In the genomic region with DNA sequence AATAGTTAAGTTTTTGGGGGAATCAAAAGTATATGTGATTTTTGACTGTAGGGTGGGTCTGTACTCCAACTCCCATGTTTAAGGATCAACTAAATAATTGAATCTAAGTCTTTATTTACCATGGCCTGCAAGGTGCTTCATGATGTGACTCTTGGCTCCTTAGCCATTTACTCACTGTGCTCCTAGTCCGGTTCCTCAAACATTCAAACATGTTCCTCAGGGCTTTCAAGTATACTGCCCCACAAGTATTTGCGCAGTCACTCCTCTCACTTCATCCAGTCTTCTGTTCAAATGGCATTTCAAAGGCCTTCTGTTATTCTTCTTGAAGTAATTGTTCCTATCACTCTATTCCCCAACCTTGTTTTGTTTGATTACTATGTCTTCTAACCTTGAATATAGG, we compare ENCODE assay signal across 39 cellular contexts.
"Had no signal": no experiment of that assay in that cellular context is flagged by ENCODE, and none has a peak within 500 bp of the region (broad histone marks: within the 10 kb centered on the region; RNA-seq: fewer than 3 reads in every experiment).

No MANE protein-coding gene starts in this region.

- H3K9me3 Mint-ChIP-seq: activated naive CD4-positive, alpha-beta T cell treated with anti-CD3 and anti-CD28 coated beads for 36 hours; activated naive CD4-positive, alpha-beta T cell treated with anti-CD3 and anti-CD28 coated beads, Interleukin-2, amount 10 ng/mL, durations not matched to agents 7 days and 5 days; activated naive CD4-positive, alpha-beta T cell treated with anti-CD3 and anti-CD28 coated beads, Interleukin-2, amount 50 U/mL, for 24 hours; activated naive CD4-positive, alpha-beta T cell treated with anti-CD3 and anti-CD28 coated beads, Interleukin-2, amount 50 U/mL, for 72 hours; activated naive CD8-positive, alpha-beta T cell treated with anti-CD3 and anti-CD28 coated beads for 36 hours; activated naive CD8-positive, alpha-beta T cell treated with anti-CD3 and anti-CD28 coated beads, Interleukin-2, amount 10 ng/mL, durations not matched to agents 7 days and 5 days; activated naive CD8-positive, alpha-beta T cell treated with anti-CD3 and anti-CD28 coated beads, Interleukin-2, amount 50 U/mL, for 24 hours; activated T-cell treated with anti-CD3 and anti-CD28 coated beads, Interleukin-2, amount 50 U/mL, for 24 hours; activated T-cell treated with anti-CD3 and anti-CD28 coated beads, Interleukin-2, amount 50 U/mL, for 72 hours; activated T-helper 1 cell treated with anti-CD3 and anti-CD28 coated beads, Interleukin-12 subunit alpha, Interleukin-12 subunit beta, Interleukin-2, Interleukin-4 antibody, amounts not matched to agents 30 ng/mL and 10 ng/mL and 1 ng/mL, durations not matched to agents 14 hours and 24 hours and 36 hours; activated T-helper 17 cell treated with anti-CD3 and anti-CD28 coated beads, Interleukin-2, amount 50 U/mL, for 72 hours; activated T-helper 2 cell treated with anti-CD3 and anti-CD28 coated beads, Interferon-gamma antibody, Interleukin-2, Interleukin-4, amounts not matched to agents 10 μg/mL and 5 μg/mL and 100 μg/mL, durations not matched to agents 14 hours and 24 hours and 36 hours; brain; central memory CD8-positive, alpha-beta T cell had no signal

- H3K9me3 ChIP-seq: adrenal gland, ascending aorta, body of pancreas, breast epithelium had no signal

- H3K27me3 ChIP-seq: adrenal gland, ascending aorta, body of pancreas, brain microvascular endothelial cell, breast epithelium, cardiac muscle cell had no signal

- H3K4me1 Mint-ChIP-seq: activated naive CD4-positive, alpha-beta T cell treated with anti-CD3 and anti-CD28 coated beads, Interleukin-2, amount 10 ng/mL, durations not matched to agents 7 days and 5 days; activated naive CD4-positive, alpha-beta T cell treated with anti-CD3 and anti-CD28 coated beads, Interleukin-2, amount 50 U/mL, for 24 hours; activated naive CD8-positive, alpha-beta T cell treated with anti-CD3 and anti-CD28 coated beads for 36 hours; activated naive CD8-positive, alpha-beta T cell treated with anti-CD3 and anti-CD28 coated beads, Interleukin-2, amount 10 ng/mL, durations not matched to agents 7 days and 5 days; activated naive CD8-positive, alpha-beta T cell treated with anti-CD3 and anti-CD28 coated beads, Interleukin-2, amount 50 U/mL, for 24 hours; activated T-helper 17 cell treated with anti-CD3 and anti-CD28 coated beads, Interleukin-2, amount 50 U/mL, for 72 hours; brain; central memory CD8-positive, alpha-beta T cell had no signal

- H3K4me3 ChIP-seq: adrenal gland, ascending aorta, body of pancreas, breast epithelium, cardiac muscle cell had no signal

- DNase-seq: activated effector memory CD4-positive, alpha-beta T cell treated with anti-CD3 and anti-CD28 coated beads, Interleukin-2, amount 50 U/mL, for 16 hours; activated effector memory CD4-positive, alpha-beta T cell treated with Interleukin-2 at 50 U/mL for 16 hours; activated gamma-delta T cell; activated gamma-delta T cell treated with Interleukin-2 at 50 U/mL for 16 hours; activated naive CD4-positive, alpha-beta T cell; activated naive CD4-positive, alpha-beta T cell treated with anti-CD3 and anti-CD28 coated beads for 36 hours; activated naive CD4-positive, alpha-beta T cell treated with anti-CD3 and anti-CD28 coated beads, Interleukin-2, amount 10 ng/mL, durations not matched to agents 7 days and 5 days; activated naive CD4-positive, alpha-beta T cell treated with anti-CD3 and anti-CD28 coated beads, Interleukin-2, amount 50 U/mL, for 16 hours; activated naive CD4-positive, alpha-beta T cell treated with Interleukin-2 at 50 U/mL for 16 hours; activated naive CD8-positive, alpha-beta T cell treated with anti-CD3 and anti-CD28 coated beads for 36 hours; activated naive CD8-positive, alpha-beta T cell treated with anti-CD3 and anti-CD28 coated beads, Interleukin-2, amount 10 ng/mL, durations not matched to agents 7 days and 5 days; activated naive CD8-positive, alpha-beta T cell treated with anti-CD3 and anti-CD28 coated beads, Interleukin-2, amount 50 U/mL, for 24 hours; activated T-cell treated with anti-CD3 and anti-CD28 coated beads, Interleukin-2, amount 50 U/mL, for 1 hour; activated T-cell treated with anti-CD3 and anti-CD28 coated beads, Interleukin-2, amount 50 U/mL, for 24 hours; activated T-cell treated with anti-CD3 and anti-CD28 coated beads, Interleukin-2, amount 50 U/mL, for 48 hours; activated T-cell treated with anti-CD3 and anti-CD28 coated beads, Interleukin-2, amount 50 U/mL, for 72 hours; adrenal gland; amniotic stem cell; amygdala; anterior cingulate cortex; aorta; body of pancreas; brain microvascular endothelial cell; caudate nucleus; central memory CD4-positive, alpha-beta T cell; cerebellar nuclear complex had no signal

- ATAC-seq: activated naive CD4-positive, alpha-beta T cell treated with anti-CD3 and anti-CD28 coated beads, Interleukin-2, amount 50 U/mL, for 72 hours; activated naive CD8-positive, alpha-beta T cell treated with anti-CD3 and anti-CD28 coated beads, Interleukin-2, amount 50 U/mL, for 24 hours; activated T-cell treated with anti-CD3 and anti-CD28 coated beads, Interleukin-2, amount 50 U/mL, for 72 hours; activated T-helper 17 cell treated with anti-CD3 and anti-CD28 coated beads, Interleukin-2, amount 50 U/mL, for 72 hours; body of pancreas had no signal

- H3K36me3 ChIP-seq: adrenal gland, brain microvascular endothelial cell, breast epithelium had no signal

- H3K27ac Mint-ChIP-seq: activated naive CD4-positive, alpha-beta T cell treated with anti-CD3 and anti-CD28 coated beads for 36 hours; activated naive CD4-positive, alpha-beta T cell treated with anti-CD3 and anti-CD28 coated beads, Interleukin-2, amount 10 ng/mL, durations not matched to agents 7 days and 5 days; activated naive CD4-positive, alpha-beta T cell treated with anti-CD3 and anti-CD28 coated beads, Interleukin-2, amount 50 U/mL, for 24 hours; activated naive CD4-positive, alpha-beta T cell treated with anti-CD3 and anti-CD28 coated beads, Interleukin-2, amount 50 U/mL, for 72 hours; activated naive CD8-positive, alpha-beta T cell; activated naive CD8-positive, alpha-beta T cell treated with anti-CD3 and anti-CD28 coated beads for 36 hours; activated naive CD8-positive, alpha-beta T cell treated with anti-CD3 and anti-CD28 coated beads, Interleukin-2, amount 10 ng/mL, durations not matched to agents 7 days and 5 days; activated naive CD8-positive, alpha-beta T cell treated with anti-CD3 and anti-CD28 coated beads, Interleukin-2, amount 50 U/mL, for 24 hours; activated T-cell treated with anti-CD3 and anti-CD28 coated beads, Interleukin-2, amount 50 U/mL, for 24 hours; activated T-cell treated with anti-CD3 and anti-CD28 coated beads, Interleukin-2, amount 50 U/mL, for 72 hours; activated T-helper 1 cell treated with anti-CD3 and anti-CD28 coated beads, Interleukin-12 subunit alpha, Interleukin-12 subunit beta, Interleukin-2, Interleukin-4 antibody, amounts not matched to agents 30 ng/mL and 10 ng/mL and 1 ng/mL, durations not matched to agents 14 hours and 24 hours and 36 hours; activated T-helper 17 cell treated with anti-CD3 and anti-CD28 coated beads, Interleukin-2, amount 50 U/mL, for 72 hours; activated T-helper 2 cell treated with anti-CD3 and anti-CD28 coated beads, Interferon-gamma antibody, Interleukin-2, Interleukin-4, amounts not matched to agents 10 μg/mL and 5 μg/mL and 100 μg/mL, durations not matched to agents 14 hours and 24 hours and 36 hours; brain had no signal

- H3K4me3 Mint-ChIP-seq: activated naive CD4-positive, alpha-beta T cell treated with anti-CD3 and anti-CD28 coated beads for 36 hours; activated naive CD4-positive, alpha-beta T cell treated with anti-CD3 and anti-CD28 coated beads, Interleukin-2, amount 10 ng/mL, durations not matched to agents 7 days and 5 days; activated naive CD4-positive, alpha-beta T cell treated with anti-CD3 and anti-CD28 coated beads, Interleukin-2, amount 50 U/mL, for 24 hours; activated naive CD8-positive, alpha-beta T cell; activated naive CD8-positive, alpha-beta T cell treated with anti-CD3 and anti-CD28 coated beads for 36 hours; activated naive CD8-positive, alpha-beta T cell treated with anti-CD3 and anti-CD28 coated beads, Interleukin-2, amount 10 ng/mL, durations not matched to agents 7 days and 5 days; activated naive CD8-positive, alpha-beta T cell treated with anti-CD3 and anti-CD28 coated beads, Interleukin-2, amount 50 U/mL, for 24 hours; activated T-cell treated with anti-CD3 and anti-CD28 coated beads, Interleukin-2, amount 50 U/mL, for 24 hours; activated T-cell treated with anti-CD3 and anti-CD28 coated beads, Interleukin-2, amount 50 U/mL, for 72 hours; activated T-helper 1 cell treated with anti-CD3 and anti-CD28 coated beads, Interleukin-12 subunit alpha, Interleukin-12 subunit beta, Interleukin-2, Interleukin-4 antibody, amounts not matched to agents 30 ng/mL and 10 ng/mL and 1 ng/mL, durations not matched to agents 14 hours and 24 hours and 36 hours; activated T-helper 17 cell treated with anti-CD3 and anti-CD28 coated beads, Interleukin-2, amount 50 U/mL, for 72 hours; brain; central memory CD8-positive, alpha-beta T cell had no signal

- H3K27ac ChIP-seq: adrenal gland, ascending aorta, body of pancreas, brain microvascular endothelial cell, breast epithelium, cardiac muscle cell had no signal

- FAIRE-seq: astrocyte, bronchial epithelial cell had no signal

- H3K27me3 Mint-ChIP-seq: activated naive CD4-positive, alpha-beta T cell treated with anti-CD3 and anti-CD28 coated beads, Interleukin-2, amount 10 ng/mL, durations not matched to agents 7 days and 5 days; activated naive CD4-positive, alpha-beta T cell treated with anti-CD3 and anti-CD28 coated beads, Interleukin-2, amount 50 U/mL, for 24 hours; activated naive CD8-positive, alpha-beta T cell; activated naive CD8-positive, alpha-beta T cell treated with anti-CD3 and anti-CD28 coated beads for 36 hours; activated naive CD8-positive, alpha-beta T cell treated with anti-CD3 and anti-CD28 coated beads, Interleukin-2, amount 10 ng/mL, durations not matched to agents 7 days and 5 days; activated naive CD8-positive, alpha-beta T cell treated with anti-CD3 and anti-CD28 coated beads, Interleukin-2, amount 50 U/mL, for 24 hours; activated T-cell treated with anti-CD3 and anti-CD28 coated beads, Interleukin-2, amount 50 U/mL, for 24 hours; activated T-helper 17 cell treated with anti-CD3 and anti-CD28 coated beads, Interleukin-2, amount 50 U/mL, for 72 hours; brain; central memory CD8-positive, alpha-beta T cell had no signal

- H3K4me1 ChIP-seq: adrenal gland, ascending aorta, body of pancreas, breast epithelium had no signal
